8 cellular contexts compared by ENCODE assay signal in genomic region chr16:30649725-30650368, GRCh38. TPM values are rescaled to one million over a fixed set of nuclear protein-coding genes. Genes with fewer than 3 reads are reported as not detected.
DNase-seq lines count a peak whose midpoint lies in the region; ATAC-seq and TF ChIP-seq lines count a peak whose summit lies in the region.

No MANE protein-coding gene starts in this region.

- H3K36me3 Mint-ChIP-seq in endodermal cell (ENCODE audit: low read depth), result peaks cover 6% of the 10 kb centered on the region

- no peaks in the 10 kb centered on the region for H4K20me1 ChIP-seq in PC-9 (ENCODE audit: insufficient read depth)

- H3K4me3 ChIP-seq in PC-9 (peak overlapping the region; percentile 72; the same call in 1 of the 2 replicates), endodermal cell (ENCODE audit: low read length) (peak overlapping the region; percentile 64), neutrophil (ENCODE audit: low read depth in 1 of 2, low read length in 1 of 2) (peak overlapping the region; percentile 89)

- H3K9me3 ChIP-seq in PC-9 (ENCODE audit: insufficient read depth, low read depth) (no peaks in the 10 kb centered on the region), endodermal cell (ENCODE audit: control insufficient read depth, low read length) (no peaks in the 10 kb centered on the region), neutrophil (no peaks in the 10 kb centered on the region)

- no peaks in the 10 kb centered on the region for H3K36me3 ChIP-seq in PC-9 (ENCODE audit: low read depth)
- H3K36me3 ChIP-seq in endodermal cell (ENCODE audit: control insufficient read depth, insufficient read depth, low read length), result peaks cover 8% of the 10 kb centered on the region
- H3K36me3 ChIP-seq in neutrophil, result peaks cover 27% of the 10 kb centered on the region

- no peaks in the 10 kb centered on the region for H3K9me2 ChIP-seq in PC-9 (ENCODE audit: insufficient read depth)

- H3K4me1 ChIP-seq in PC-9 (replicated peaks; ENCODE audit: insufficient read depth) (peaks cover 6% of the 10 kb centered on the region; the same call in 1 of the 2 replicates), endodermal cell (ENCODE audit: control insufficient read depth, insufficient read depth, low read length) (no peaks in the 10 kb centered on the region), neutrophil (ENCODE audit: control insufficient read depth in 1 of 2, insufficient read depth in 1 of 2, low read depth in 1 of 2, low read length in 1 of 2) (peaks cover 19 to 20% of the 10 kb centered on the region in 2 experiments)

- TF ChIP-seq CTCF in PC-9 (conservative IDR thresholded peaks at IDR 0.05) (no peak), endodermal cell (conservative IDR thresholded peaks at IDR 0.05) (no peak), neutrophil (IDR thresholded peaks at IDR 0.05) (no peak), GM20000 (IDR thresholded peaks at IDR 0.05; ENCODE audit: extremely low read depth, missing control alignments) (no peak)

- peak overlapping the region; percentile 88 for H3K4me3 Mint-ChIP-seq in endodermal cell

- POLR2A ChIA-PET in PC-9 (lab: Charles Lee; ENCODE audit: unreplicated experiment), result interaction anchor here (0.6 to 1.0 kb wide), 3 partner anchors 9 to 560 kb away, joined by 4 to 15 read pairs (median 9); partner anchors contain the start of gene FBRS

- ATAC-seq in GM21381 (IDR thresholded peaks at IDR 0.05; ENCODE audit: unreplicated experiment), result peak; percentile 2
- no peak for ATAC-seq in GM18870 (IDR thresholded peaks at IDR 0.05; ENCODE audit: unreplicated experiment)

- H3K27ac ChIP-seq in PC-9, result no peak overlapping the region
- H3K27ac ChIP-seq in endodermal cell (ENCODE audit: low read depth, low read length), result peak overlapping the region; percentile 57
- peak overlapping the region; percentile 95 for H3K27ac ChIP-seq in neutrophil

- peaks cover 5% of the 10 kb centered on the region; the same call in 1 of the 2 replicates for H3F3A ChIP-seq in PC-9 (ENCODE audit: insufficient read depth, low read depth)

- intact Hi-C loops in PC-9 (cut with micrococcal nuclease; ENCODE audit: unreplicated experiment), result loop anchor here (5.0 to 10.0 kb wide), 3 partner anchors 247 to 805 kb away; partner anchors contain the start of genes ARMC5, CTF1, TBX6 and YPEL3

- CTCF ChIA-PET in PC-9 (lab: Charles Lee), result interaction anchor here (0.6 to 1.2 kb wide), 3 partner anchors 16 to 279 kb away, joined by 5 to 8 read pairs (median 6); partner anchors contain the start of gene DCTPP1

- H3K79me2 ChIP-seq in PC-9 (ENCODE audit: low read depth), result peaks cover 12% of the 10 kb centered on the region

- H3K9ac ChIP-seq in endodermal cell (ENCODE audit: extremely low read depth, low read length, poor library complexity, severe bottlenecking), result no peak overlapping the region

- H3K27me3 Mint-ChIP-seq in endodermal cell (ENCODE audit: insufficient read depth), result peaks cover 45% of the 10 kb centered on the region

- H3K27ac Mint-ChIP-seq in endodermal cell, result peak overlapping the region; percentile 97

- whole genome bisulfite sequencing in endodermal cell (ENCODE audit: insufficient coverage in 1 of 2, insufficient read length in 1 of 2), 2 experiments, result 75 to 85% methylated on average over 11 to 22 of the region's 22 CpGs

- H3K4me2 ChIP-seq in PC-9, result peak overlapping the region; percentile 69

- BruUV-seq in PC-9 (replicated peaks; lab: Mats Ljungman, UMichigan), result TSS peak; percentile 64

- H3K4me1 Mint-ChIP-seq in endodermal cell, result peaks cover 8% of the 10 kb centered on the region

- H2AFZ ChIP-seq in PC-9, result peak overlapping the region; percentile 93

- H3K27me3 ChIP-seq in PC-9 (ENCODE audit: insufficient read depth, low read depth) (no peaks in the 10 kb centered on the region), endodermal cell (ENCODE audit: control insufficient read depth, insufficient read depth, low read length, poor library complexity, severe bottlenecking) (peaks cover 7% of the 10 kb centered on the region), neutrophil (no peaks in the 10 kb centered on the region)

- H3K9me3 Mint-ChIP-seq in endodermal cell, result no peaks in the 10 kb centered on the region

- DNase-seq in PC-9 (no peak), endodermal cell (no peak), GM20000 (ENCODE audit: low spot score) (no peak), SW480 (ENCODE audit: low spot score) (no peak), globus pallidus (ENCODE audit: low spot score) (no peak)

RNA-seq across cellular contexts. Expression of gene PRR14, which starts 0.9 kb away (rescaled TPM):
- total RNA-seq in PC-9 (2021) (67.3 and 85.3 TPM in 2 replicates), endodermal cell (10 to 100 TPM; 21.2 to 35.4 TPM)
- polyA plus RNA-seq in endodermal cell (2013, experiment 1 of 2), result 46.1 TPM
- 38.8 TPM for polyA plus RNA-seq in endodermal cell (2013, experiment 2 of 2)

RNA-seq across cellular contexts. Expression of gene FBRS, which starts 8.4 kb away (rescaled TPM):
- total RNA-seq in PC-9 (2021), result 87.5 and 128 TPM in 2 replicates
- total RNA-seq in endodermal cell, result 10 to 100 TPM; 50.2 to 53.1 TPM
- 54.3 TPM for polyA plus RNA-seq in endodermal cell (2013, experiment 1 of 2)
- 44.1 TPM for polyA plus RNA-seq in endodermal cell (2013, experiment 2 of 2)

RNA-seq across cellular contexts. Expression of gene ZNF689, which starts 39.7 kb away (rescaled TPM):
- total RNA-seq in PC-9 (2021), result 9.1 and 10.1 TPM in 2 replicates
- 10 to 100 TPM; 13.0 to 15.8 TPM for total RNA-seq in endodermal cell
- 16.6 TPM for polyA plus RNA-seq in endodermal cell (2013, experiment 1 of 2)
- polyA plus RNA-seq in endodermal cell (2013, experiment 2 of 2), result 14.7 TPM

RNA-seq across cellular contexts. Expression of gene SRCAP, which starts 49.1 kb away (rescaled TPM):
- total RNA-seq in PC-9 (2021) (92.0 and 116 TPM in 2 replicates), endodermal cell (10 to 100 TPM; 57.7 to 66.9 TPM)
- 28.8 TPM for polyA plus RNA-seq in endodermal cell (2013, experiment 1 of 2)
- polyA plus RNA-seq in endodermal cell (2013, experiment 2 of 2), result 28.5 TPM
